ENCODE assay signal across 19 cellular contexts in the genomic region with DNA sequence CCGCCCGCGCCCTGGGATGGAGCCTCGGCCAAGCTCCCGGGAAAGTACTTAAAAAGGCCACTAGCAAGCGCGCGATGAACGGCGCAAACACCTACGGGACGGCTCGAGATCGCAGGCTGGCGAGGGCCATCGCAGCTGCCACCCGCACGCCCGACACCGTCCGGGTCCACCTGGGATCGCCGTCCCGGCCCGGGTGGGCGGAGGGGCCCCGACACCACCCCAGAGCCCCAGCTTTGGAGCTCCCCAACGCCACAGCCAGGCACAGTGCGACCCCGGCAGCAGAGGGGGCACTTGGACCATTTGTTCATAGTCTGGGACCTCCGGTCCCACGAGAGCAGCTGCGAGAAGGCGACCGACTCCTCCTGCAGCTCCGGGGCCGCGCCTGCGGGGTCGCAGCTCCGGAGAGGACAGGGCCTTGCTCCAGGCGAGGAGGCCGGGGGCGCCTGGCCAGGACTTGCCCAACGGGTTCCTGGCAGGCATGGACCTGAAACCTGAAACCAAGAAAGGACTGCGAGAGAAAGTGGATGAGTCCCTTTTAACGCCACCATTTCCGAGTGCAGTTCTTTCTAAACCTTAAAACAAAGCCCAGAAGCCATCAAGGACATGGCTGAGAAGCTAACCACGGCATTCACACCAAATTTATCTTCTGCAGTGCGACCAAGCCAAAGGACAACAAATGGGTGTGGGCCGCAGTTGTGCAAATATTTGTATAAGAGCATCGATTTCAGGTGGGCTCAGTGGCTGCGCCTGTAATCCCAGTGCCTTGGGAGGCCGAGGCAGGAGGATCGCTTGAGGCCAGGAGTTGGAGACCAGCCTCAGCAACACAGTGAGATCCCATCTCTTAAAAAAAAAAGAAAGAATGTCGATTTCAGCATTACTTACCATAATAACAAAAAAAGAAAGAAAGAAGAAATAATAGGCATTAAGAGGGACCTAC. TPM values are rescaled to one million over a fixed set of nuclear protein-coding genes. Genes with fewer than 3 reads are reported as not detected.
DNase-seq lines count a peak whose midpoint lies in the region; TF ChIP-seq lines count a peak whose summit lies in the region.
"Had no signal": no experiment of that assay in that cellular context is flagged by ENCODE, and none has a peak within 500 bp of the region (broad histone marks: within the 10 kb centered on the region; RNA-seq: fewer than 3 reads in every experiment).

No MANE protein-coding gene starts in this region.

- POLR2A ChIA-PET in RWPE1 (lab: Yijun Ruan, JAX; ENCODE audit: low non-redundant PET) = interaction anchor here (1.0 kb wide), 2 partner anchors 39 to 42 kb away, joined by 3 read pairs; no protein-coding TSS in a partner anchor

- H3K9ac ChIP-seq in smooth muscle cell (ENCODE audit: low read depth) = no peak overlapping the region

- H3K27ac ChIP-seq in RWPE1 (peak overlapping the region; percentile 60), smooth muscle cell (ENCODE audit: low read depth) (no peak overlapping the region), uterus (no peak overlapping the region)
- H3K27ac ChIP-seq: 22Rv1, C4-2B had no signal

- H3K4me1 ChIP-seq in smooth muscle cell (ENCODE audit: low read depth) (no peaks in the 10 kb centered on the region), uterus (no peaks in the 10 kb centered on the region)

- TF ChIP-seq CTCF in RWPE1 (conservative IDR thresholded peaks at IDR 0.05; ENCODE audit: low read depth) = peak; percentile 62
- peak; percentile 39 for TF ChIP-seq CTCF in smooth muscle cell (IDR thresholded peaks at IDR 0.05; ENCODE audit: borderline replicate concordance, insufficient read depth, poor library complexity, severe bottlenecking)
- no peak for TF ChIP-seq CTCF in uterus (IDR thresholded peaks at IDR 0.05)

- H3K9me3 ChIP-seq in smooth muscle cell (replicated peaks; ENCODE audit: low read depth) (no peaks in the 10 kb centered on the region), uterus (no peaks in the 10 kb centered on the region)

- DNase-seq in NCI-H146 (lab: John Stamatoyannopoulos, UW) (peak; percentile 10), NCI-H146 treated with DMSO at 0.1 percent for 48 hours (lab: John Stamatoyannopoulos, UW; ENCODE audit: unreplicated experiment) (no peak), RWPE1 (ENCODE audit: low spot score) (peak; percentile 59), iPS-NIHi7 (ENCODE audit: extremely low spot score) (peak; percentile 76), smooth muscle cell (lab: John Stamatoyannopoulos, UW; ENCODE audit: unreplicated experiment) (no peak), NCI-H2029 treated with DMSO at 0.1 percent for 48 hours (lab: John Stamatoyannopoulos, UW) (no peak), AG20443 (ENCODE audit: low spot score) (no peak), uterus (no peak)
- DNase-seq: activated CD4-positive, alpha-beta T cell treated with anti-CD3 and anti-CD28 coated beads for 4 hours; activated naive CD4-positive, alpha-beta T cell treated with anti-CD3 and anti-CD28 coated beads, Interleukin-2, amount 10 ng/mL, durations not matched to agents 7 days and 5 days; DND-41; midbrain; MV-4-11; NCI-H2171; SHP77 treated with DMSO at 0.1 percent for 48 hours; stimulated activated CD4-positive, alpha-beta T cell treated with anti-CD3 and anti-CD28 coated beads, Interleukin-4, amount 100 ng/mL, for 1 hour; T1000 had no signal

- H3K4me3 ChIP-seq in smooth muscle cell (peak overlapping the region; percentile 41), uterus (no peak overlapping the region)

- no peaks in the 10 kb centered on the region for H3K36me3 ChIP-seq in smooth muscle cell (ENCODE audit: low read depth)
- no peaks in the 10 kb centered on the region for H3K36me3 ChIP-seq in uterus

- no peaks in the 10 kb centered on the region for H3F3A ChIP-seq in smooth muscle cell (ENCODE audit: low read depth)

- H3K4me2 ChIP-seq in smooth muscle cell = peak overlapping the region; percentile 78

- no peaks in the 10 kb centered on the region for H3K79me2 ChIP-seq in smooth muscle cell (ENCODE audit: low read depth)

- no peak for TF ChIP-seq POLR2A in uterus (IDR thresholded peaks at IDR 0.05)

- CTCF ChIA-PET in RWPE1 (lab: Yijun Ruan, JAX) = interaction anchor here (0.6 to 1.7 kb wide), 14 partner anchors 15 to 1119 kb away, joined by 3 to 29 read pairs (median 5); a partner anchor contains a TSS

- H4K20me1 ChIP-seq in smooth muscle cell (ENCODE audit: low read depth) = no peaks in the 10 kb centered on the region

- H2AFZ ChIP-seq in smooth muscle cell (ENCODE audit: low read depth) = peak overlapping the region; percentile 82

- intact Hi-C loops in uterus (cut with DNase I; ENCODE audit: low total_unique reads) = no loop called here

- H3K27me3 ChIP-seq in smooth muscle cell (ENCODE audit: low read depth) = no peaks in the 10 kb centered on the region
- H3K27me3 ChIP-seq in uterus = no peaks in the 10 kb centered on the region

- 57% methylated on average over 56 of the region's 56 CpGs for WGBS in smooth muscle cell (ENCODE audit: low lambda C conversion rate)

RNA-seq across cellular contexts. Expression of a gene that starts 54.0 kb away (rescaled TPM):
- total RNA-seq in smooth muscle cell (36.4 and 59.3 TPM in 2 replicates), uterus (10 to 100 TPM; 25.1 to 51.8 (median 43.3) TPM)
- polyA plus RNA-seq in smooth muscle cell = 74.9 and 75.0 TPM in 2 replicates

Comparison
In these comparisons a context has a peak if more than half of its experiments do, and no peak if none do; other contexts are left out.
1. DNase-seq: peak in NCI-H146 (single experiment), RWPE1 (single experiment) and iPS-NIHi7 (single experiment); none in NCI-H146 treated with DMSO at 0.1 percent for 48 hours (single experiment), smooth muscle cell (single experiment), NCI-H2029 treated with DMSO at 0.1 percent for 48 hours (single experiment), AG20443 (single experiment) and uterus (0 of 2).
2. CTCF ChIP-seq: peak in RWPE1 (single experiment) and smooth muscle cell (single experiment); none in uterus (0 of 4).